Comparison of ENCODE assay signal across 8 cellular contexts in the genomic region with DNA sequence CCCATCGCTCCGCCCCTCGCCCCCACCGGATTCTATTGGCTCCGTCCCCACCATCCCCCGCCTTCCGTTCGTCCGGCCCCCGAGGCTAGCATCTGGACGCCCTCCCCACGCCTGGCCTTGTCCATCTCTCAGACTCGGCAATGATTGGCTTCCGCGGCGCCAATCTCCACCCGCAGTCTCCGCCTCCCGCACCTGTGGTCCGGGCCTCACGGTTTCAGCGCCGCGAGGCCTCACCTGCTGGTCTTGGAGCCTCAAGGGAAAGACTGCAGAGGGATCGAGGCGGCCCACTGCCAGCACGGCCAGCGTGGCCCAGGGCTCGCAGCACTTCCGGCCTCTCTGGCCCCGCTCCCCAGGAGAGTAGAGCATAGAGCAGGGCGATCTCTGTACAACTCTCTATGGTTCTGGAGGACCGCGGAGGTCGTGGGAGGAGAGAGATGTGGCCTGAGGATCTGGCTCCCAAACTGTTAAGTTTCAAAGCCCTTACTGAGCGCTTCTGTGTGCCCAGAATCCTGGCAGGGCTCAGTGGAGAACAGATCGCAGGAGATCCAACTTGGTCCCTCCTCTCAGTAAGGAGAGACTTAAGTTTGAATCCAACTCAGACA. TPM values are rescaled to one million over a fixed set of nuclear protein-coding genes. Genes with fewer than 3 reads are reported as not detected.
DNase-seq lines count a peak whose midpoint lies in the region; ATAC-seq and TF ChIP-seq lines count a peak whose summit lies in the region.

A gene (minus strand): TSS at position 329 of the 602 bp plus-strand sequence. CDS start 543 bp downstream, outside the sequence.

- TF ChIP-seq POLR2A in body of pancreas (IDR thresholded peaks at IDR 0.05) = peak; percentile 80 to 95 (median 94)

- 0% methylated on average over 11 to 37 of the region's 37 CpGs for WGBS in body of pancreas, 2 donors

- H3K4me3 ChIP-seq in body of pancreas (peak within 1 kb of the TSS; percentile 12 to 29), iPS-11a (ENCODE audit: low read depth, low read length) (peak within 1 kb of the TSS; percentile 72), skeletal muscle cell (ENCODE audit: low read depth, low read length) (peak within 1 kb of the TSS; percentile 71)

- intact Hi-C loops in activated CD4-positive, alpha-beta T cell treated with anti-CD3 and anti-CD28 coated beads for 36 hours (cut with DNase I, micrococcal nuclease) = loop anchor here (1.0 kb wide), 6 partner anchors 16 to 269 kb away; a partner anchor contains a TSS
- intact Hi-C loops in T-helper 1 cell treated with Interleukin-12 subunit alpha and Interleukin-12 subunit beta and Interleukin-4 antibody, amounts not matched to agents 30 ng/mL and 1 ng/mL, for 36 hours (cut with micrococcal nuclease) = loop anchor here (1.0 kb wide), 5 partner anchors 17 to 222 kb away; a partner anchor contains a TSS
- intact Hi-C loops in body of pancreas (cut with DNase I) = no loop called here

- H3K36me3 ChIP-seq in body of pancreas (replicated peaks in 1 of 2; ENCODE audit: insufficient read depth in 1 of 2, low read depth in 2 of 2) = no peaks in the 10 kb centered on the region

- H3K9me3 Mint-ChIP-seq in activated CD4-positive, alpha-beta T cell treated with anti-CD3 and anti-CD28 coated beads for 36 hours (ENCODE audit: low read depth) = no peaks in the 10 kb centered on the region

- peak; percentile 84 for DNase-seq in activated CD4-positive, alpha-beta T cell treated with anti-CD3 and anti-CD28 coated beads for 36 hours
- no peak for DNase-seq in activated CD4-positive, alpha-beta T cell treated with anti-CD3 and anti-CD28 coated beads for 1 hour
- peak; percentile 98 for DNase-seq in NCI-H146 treated with DMSO at 0.1 percent for 48 hours (lab: John Stamatoyannopoulos, UW; ENCODE audit: unreplicated experiment)
- DNase-seq in body of pancreas = peak; percentile 99 to 100 (median 100)
- DNase-seq in skeletal muscle cell (ENCODE audit: low read depth) = peak; percentile 79

- POLR2A ChIA-PET in activated CD4-positive, alpha-beta T cell treated with anti-CD3 and anti-CD28 coated beads for 36 hours (lab: Charles Lee) = interaction anchor here (0.5 to 1.3 kb wide), 3 partner anchors 45 to 1364 kb away, joined by 3 to 9 read pairs (median 3); a partner anchor contains a TSS

- H3K27ac Mint-ChIP-seq in activated CD4-positive, alpha-beta T cell treated with anti-CD3 and anti-CD28 coated beads for 36 hours = peak within 1 kb of the TSS; percentile 95

- ATAC-seq in activated CD4-positive, alpha-beta T cell treated with anti-CD3 and anti-CD28 coated beads for 36 hours = peak; percentile 78
- ATAC-seq in HG02884 (IDR thresholded peaks at IDR 0.05; ENCODE audit: unreplicated experiment) (peak; percentile 41), body of pancreas (peak; percentile 89)

- H3K4me3 Mint-ChIP-seq in activated CD4-positive, alpha-beta T cell treated with anti-CD3 and anti-CD28 coated beads for 36 hours = peak within 1 kb of the TSS; percentile 92

- H3K9me3 ChIP-seq in body of pancreas = no peaks in the 10 kb centered on the region

- H3K36me3 Mint-ChIP-seq in activated CD4-positive, alpha-beta T cell treated with anti-CD3 and anti-CD28 coated beads for 36 hours (ENCODE audit: low read depth) = peaks cover 19% of the 10 kb centered on the region

- CTCF ChIA-PET in activated CD4-positive, alpha-beta T cell treated with anti-CD3 and anti-CD28 coated beads for 36 hours (lab: Charles Lee) = interaction anchor here (0.6 to 2.0 kb wide), 5 partner anchors 10 to 479 kb away, joined by 3 to 10 read pairs (median 4); a partner anchor contains a TSS

- no peaks in the 10 kb centered on the region for H3K27me3 ChIP-seq in body of pancreas

- H3K27me3 Mint-ChIP-seq in activated CD4-positive, alpha-beta T cell treated with anti-CD3 and anti-CD28 coated beads for 36 hours = peaks cover 2% of the 10 kb centered on the region

- H3K4me1 ChIP-seq in body of pancreas = peaks cover 32% of the 10 kb centered on the region

- H3K27ac ChIP-seq in body of pancreas = peak within 1 kb of the TSS; percentile 84 to 97 (median 90)

- peaks cover 55% of the 10 kb centered on the region for H3K4me1 Mint-ChIP-seq in activated CD4-positive, alpha-beta T cell treated with anti-CD3 and anti-CD28 coated beads for 36 hours

- TF ChIP-seq CTCF in body of pancreas (IDR thresholded peaks at IDR 0.05) = peak in 2 of 7 experiments; percentile 10 to 17

RNA-seq across cellular contexts. Expression of the gene that starts here (rescaled TPM):
- 10 to 100 TPM; 58.1 to 71.8 TPM for total RNA-seq in activated CD4-positive, alpha-beta T cell treated with anti-CD3 and anti-CD28 coated beads for 36 hours
- 86.2 and 88.5 TPM in 2 replicates for total RNA-seq in T-helper 1 cell treated with Interleukin-12 subunit alpha and Interleukin-12 subunit beta and Interleukin-4 antibody, amounts not matched to agents 30 ng/mL and 1 ng/mL, for 36 hours
- 10 to 100 TPM; 91.3 to 97.9 TPM for total RNA-seq in body of pancreas

Comparison
In these comparisons a context has a peak if more than half of its experiments do, and no peak if none do; other contexts are left out.
1. H3K4me3 ChIP-seq: peak in every context shown above with its lines; median percentile 72 in iPS-11a; 71 in skeletal muscle cell; 20 in body of pancreas.